ENCODE assay signal across 25 cellular contexts in the genomic region with DNA sequence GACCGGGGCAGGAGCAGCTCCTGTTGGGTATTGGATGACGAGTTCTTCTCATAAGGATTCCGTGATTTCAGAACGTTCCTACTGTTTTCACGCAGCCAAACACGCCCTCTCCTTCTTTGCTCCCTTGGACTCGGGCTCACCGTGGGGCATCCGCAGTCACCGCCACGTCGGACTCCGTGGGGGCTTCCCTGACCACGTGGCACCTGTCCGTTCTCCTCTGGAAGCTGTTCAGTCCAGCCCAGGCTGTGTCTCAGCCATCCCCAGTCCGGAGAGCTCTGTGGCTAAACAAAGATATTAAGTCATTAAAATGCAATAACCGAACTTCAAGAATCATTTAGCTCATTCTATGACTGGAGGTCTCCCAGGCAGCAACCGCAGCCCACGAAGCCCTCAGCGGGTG.
A peak's percentile ranks its signal among the peaks of the same experiment; 100 is the strongest.
DNase-seq lines count a peak whose midpoint lies in the region; ATAC-seq and TF ChIP-seq lines count a peak whose summit lies in the region.
"Had no signal": no experiment of that assay in that cellular context is flagged by ENCODE, and none has a peak within 500 bp of the region (broad histone marks: within the 10 kb centered on the region; RNA-seq: fewer than 3 reads in every experiment).

No MANE protein-coding gene starts in this region.

- H3K4me1 ChIP-seq in endodermal cell (ENCODE audit: control insufficient read depth, insufficient read depth, low read length) (no peaks in the 10 kb centered on the region), spleen (no peaks in the 10 kb centered on the region)
- H3K4me1 ChIP-seq: A549, HAP-1 had no signal

- H3K27me3 ChIP-seq in endodermal cell (ENCODE audit: control insufficient read depth, insufficient read depth, low read length, poor library complexity, severe bottlenecking) = no peaks in the 10 kb centered on the region
- peaks cover 0 to 37% (median 0%) of the 10 kb centered on the region in 7 donors for H3K27me3 ChIP-seq in spleen (replicated peaks in 1 of 7)

- no peaks in the 10 kb centered on the region for H3K36me3 Mint-ChIP-seq in endodermal cell (ENCODE audit: low read depth)
- H3K36me3 Mint-ChIP-seq in activated T-cell treated with anti-CD3 and anti-CD28 coated beads, Interleukin-2, amount 50 U/mL, for 72 hours (ENCODE audit: insufficient read depth in 2 of 2) = peaks cover 0 to 2% of the 10 kb centered on the region in 2 donors

- intact Hi-C loops in spleen (cut with DNase I; ENCODE audit: low total_unique reads) = no loop called here

- TF ChIP-seq POLR2A in spleen (IDR thresholded peaks at IDR 0.05) = no peak

- 93% methylated on average over 15 to 20 of the region's 20 CpGs for WGBS in endodermal cell (ENCODE audit: insufficient coverage in 1 of 2, insufficient read length in 1 of 2), 2 experiments
- WGBS in spleen, 5 donors = 83 to 91% (median 90%) methylated on average over 20 of the region's 20 CpGs

- H3K36me3 ChIP-seq in endodermal cell (ENCODE audit: control insufficient read depth, insufficient read depth, low read length) = no peaks in the 10 kb centered on the region
- no peaks in the 10 kb centered on the region for H3K36me3 ChIP-seq in spleen
- H3K36me3 ChIP-seq: HAP-1 had no signal

- peaks cover 28% of the 10 kb centered on the region for H3K4me1 Mint-ChIP-seq in endodermal cell
- H3K4me1 Mint-ChIP-seq in activated T-cell treated with anti-CD3 and anti-CD28 coated beads, Interleukin-2, amount 50 U/mL, for 72 hours (ENCODE audit: low read depth) = no peaks in the 10 kb centered on the region

- no peak overlapping the region for H3K27ac Mint-ChIP-seq in endodermal cell
- H3K27ac Mint-ChIP-seq in activated T-cell treated with anti-CD3 and anti-CD28 coated beads, Interleukin-2, amount 50 U/mL, for 72 hours = no peak overlapping the region
- H3K27ac Mint-ChIP-seq: CD4-positive, alpha-beta T cell; HFFc6 had no signal

- no peaks in the 10 kb centered on the region for H3K9me3 ChIP-seq in endodermal cell (ENCODE audit: control insufficient read depth, low read length)
- H3K9me3 ChIP-seq in spleen = peaks cover 0 to 30% (median 15%) of the 10 kb centered on the region in 8 donors
- H3K9me3 ChIP-seq: HAP-1 had no signal

- no peak for ATAC-seq in HG03095 (IDR thresholded peaks at IDR 0.05; ENCODE audit: unreplicated experiment)
- ATAC-seq in activated T-cell treated with anti-CD3 and anti-CD28 coated beads, Interleukin-2, amount 50 U/mL, for 72 hours (replicated peaks in 1 of 2) = no peak
- ATAC-seq: A549, Panc1 had no signal

- H3K4me3 ChIP-seq in Jurkat, Clone E6-1 (ENCODE audit: low read length) = peak overlapping the region; percentile 36; the same call in 1 of the 2 replicates
- H3K4me3 ChIP-seq in endodermal cell (ENCODE audit: low read length) = no peak overlapping the region
- H3K4me3 ChIP-seq in spleen = no peak overlapping the region
- H3K4me3 ChIP-seq: A549; BLaER1 treated with 17β-estradiol and CSF1 and Interleukin-3, amounts not matched to agents 10 nM and 100 nM; HAP-1 had no signal

- H3K27ac ChIP-seq in endodermal cell (ENCODE audit: low read depth, low read length) = peak overlapping the region; percentile 59
- H3K27ac ChIP-seq in spleen = no peak overlapping the region
- H3K27ac ChIP-seq: A549; BLaER1 treated with 17β-estradiol and CSF1 and Interleukin-3, amounts not matched to agents 10 nM and 100 nM; KMS-11; RWPE1 had no signal

- H3K4me3 Mint-ChIP-seq in endodermal cell = no peak overlapping the region
- no peak overlapping the region for H3K4me3 Mint-ChIP-seq in activated T-cell treated with anti-CD3 and anti-CD28 coated beads, Interleukin-2, amount 50 U/mL, for 72 hours
- H3K4me3 Mint-ChIP-seq: CD4-positive, alpha-beta T cell; HFFc6 had no signal

- DNase-seq in Jurkat, Clone E6-1 (ENCODE audit: low read depth, low spot score) = no peak
- DNase-seq in endodermal cell (no peak), mesenteric fat pad (ENCODE audit: low spot score) (peak; percentile 62), spleen (peak; percentile 49), HuH-7 (ENCODE audit: low spot score) (no peak), NCI-H1694 (lab: John Stamatoyannopoulos, UW) (no peak)
- DNase-seq in activated T-cell treated with anti-CD3 and anti-CD28 coated beads, Interleukin-2, amount 50 U/mL, for 72 hours = no peak
- DNase-seq: AML-193; CD4-positive, alpha-beta T cell; HFFc6; IMR-90; NCI-H1048; NCI-H1694 treated with DMSO at 0.1 percent for 48 hours; NCI-H2081; NCI-H2171; NCI-H510A treated with DMSO at 0.1 percent for 48 hours; NCI-H82; SHP77 had no signal

- TF ChIP-seq CTCF in endodermal cell (conservative IDR thresholded peaks at IDR 0.05) (no peak), spleen (IDR thresholded peaks at IDR 0.05 in 8 of 11, conservative IDR thresholded peaks at IDR 0.05 in 3 of 11) (no peak)

- H3K9me3 Mint-ChIP-seq in endodermal cell = peaks cover 18% of the 10 kb centered on the region
- peaks cover 6% of the 10 kb centered on the region in 2 donors for H3K9me3 Mint-ChIP-seq in activated T-cell treated with anti-CD3 and anti-CD28 coated beads, Interleukin-2, amount 50 U/mL, for 72 hours

- H3K27me3 Mint-ChIP-seq in endodermal cell (ENCODE audit: insufficient read depth) = peaks cover 6% of the 10 kb centered on the region
- H3K27me3 Mint-ChIP-seq in activated T-cell treated with anti-CD3 and anti-CD28 coated beads, Interleukin-2, amount 50 U/mL, for 72 hours (ENCODE audit: low read depth) = no peaks in the 10 kb centered on the region

- no peak overlapping the region for H3K9ac ChIP-seq in endodermal cell (ENCODE audit: extremely low read depth, low read length, poor library complexity, severe bottlenecking)
- H3K9ac ChIP-seq: BLaER1 treated with 17β-estradiol and CSF1 and Interleukin-3, amounts not matched to agents 10 nM and 100 nM; KMS-11 had no signal

Comparison
In these comparisons a context has a peak if more than half of its experiments do, and no peak if none do; other contexts are left out.
1. DNase-seq: peak in mesenteric fat pad (single experiment) and spleen (single experiment); none in Jurkat, Clone E6-1 (single experiment), endodermal cell (single experiment), HuH-7 (single experiment), NCI-H1694 (single experiment) and activated T-cell treated with anti-CD3 and anti-CD28 coated beads, Interleukin-2, amount 50 U/mL, for 72 hours (0 of 2).